Comparison of ENCODE assay signal across 12 cellular contexts in genomic region chr2:1509271-1509995, GRCh38.
A peak's percentile ranks its signal among the peaks of the same experiment; 100 is the strongest.
DNase-seq lines count a peak whose midpoint lies in the region; ATAC-seq and TF ChIP-seq lines count a peak whose summit lies in the region.
"Had no signal": no experiment of that assay in that cellular context is flagged by ENCODE, and none has a peak within 500 bp of the region (broad histone marks: within the 10 kb centered on the region; RNA-seq: fewer than 3 reads in every experiment).

No MANE protein-coding gene starts in this region.

- intact Hi-C loops in activated CD4-positive, alpha-beta memory T cell treated with anti-CD3 and anti-CD28 coated beads for 36 hours (cut with micrococcal nuclease), result no loop called here
- intact Hi-C loops in spleen (cut with DNase I; ENCODE audit: low total_unique reads), result no loop called here

- peaks cover 1% of the 10 kb centered on the region for H3K9me3 Mint-ChIP-seq in activated CD4-positive, alpha-beta memory T cell treated with anti-CD3 and anti-CD28 coated beads for 36 hours

- TF ChIP-seq POLR2A in gastroesophageal sphincter (IDR thresholded peaks at IDR 0.05) (no peak), spleen (IDR thresholded peaks at IDR 0.05) (no peak)

- peak; percentile 40 for DNase-seq in activated CD8-positive, alpha-beta memory T cell treated with anti-CD3 and anti-CD28 coated beads for 24 hours
- DNase-seq in activated CD8-positive, alpha-beta memory T cell treated with anti-CD3 and anti-CD28 coated beads, Interleukin-2, amount 50 U/mL, for 48 hours, result no peak
- DNase-seq in activated CD4-positive, alpha-beta memory T cell treated with anti-CD3 and anti-CD28 coated beads for 36 hours, result peak; percentile 25
- no peak for DNase-seq in spleen
- DNase-seq in ureter (ENCODE audit: low spot score), result no peak
- no peak for DNase-seq in H7
- DNase-seq: DMS53; hippocampal formation; stimulated activated CD4-positive, alpha-beta T cell treated with anti-CD3 and anti-CD28 coated beads, Interleukin-12 subunit alpha, Interleukin-12 subunit beta, amount 100 ng/mL, for 4 hours had no signal

- no peaks in the 10 kb centered on the region for H3K36me3 ChIP-seq in gastroesophageal sphincter
- peaks cover 0 to 16% (median 0%) of the 10 kb centered on the region in 6 donors for H3K36me3 ChIP-seq in spleen
- no peaks in the 10 kb centered on the region for H3K36me3 ChIP-seq in H7 (replicated peaks; ENCODE audit: control insufficient read depth, insufficient read depth, low read length)
- H3K36me3 ChIP-seq: uterus had no signal

- H3K36me3 Mint-ChIP-seq in activated CD4-positive, alpha-beta memory T cell treated with anti-CD3 and anti-CD28 coated beads for 36 hours, result no peaks in the 10 kb centered on the region

- H3K4me1 ChIP-seq in gastroesophageal sphincter (no peaks in the 10 kb centered on the region), spleen (peaks cover 0 to 15% (median 1%) of the 10 kb centered on the region in 6 donors)
- H3K4me1 ChIP-seq: uterus had no signal

- no peak for TF ChIP-seq CTCF in gastroesophageal sphincter (IDR thresholded peaks at IDR 0.05)
- TF ChIP-seq CTCF in spleen (IDR thresholded peaks at IDR 0.05 in 8 of 11, conservative IDR thresholded peaks at IDR 0.05 in 3 of 11), result no peak

- H3K4me3 Mint-ChIP-seq in activated CD4-positive, alpha-beta memory T cell treated with anti-CD3 and anti-CD28 coated beads for 36 hours, result no peak overlapping the region

- H3K27me3 ChIP-seq in gastroesophageal sphincter (peaks cover 38% of the 10 kb centered on the region), spleen (replicated peaks in 1 of 7) (peaks cover 0 to 11% (median 0%) of the 10 kb centered on the region in 7 donors), H7 (ENCODE audit: control insufficient read depth, insufficient read depth, low read length) (no peaks in the 10 kb centered on the region)
- H3K27me3 ChIP-seq: uterus had no signal

- peaks cover 24% of the 10 kb centered on the region for H3K4me1 Mint-ChIP-seq in activated CD4-positive, alpha-beta memory T cell treated with anti-CD3 and anti-CD28 coated beads for 36 hours (ENCODE audit: low read depth)

- H3K9me3 ChIP-seq in gastroesophageal sphincter (no peaks in the 10 kb centered on the region), spleen (no peaks in the 10 kb centered on the region)
- H3K9me3 ChIP-seq: uterus had no signal

- POLR2A ChIA-PET in activated CD4-positive, alpha-beta memory T cell treated with anti-CD3 and anti-CD28 coated beads for 36 hours (lab: Charles Lee), result no interaction called here

- H3K27ac Mint-ChIP-seq in activated CD4-positive, alpha-beta memory T cell treated with anti-CD3 and anti-CD28 coated beads for 36 hours, result peak overlapping the region; percentile 71

- CTCF ChIA-PET in activated CD4-positive, alpha-beta memory T cell treated with anti-CD3 and anti-CD28 coated beads for 36 hours (lab: Charles Lee), result no interaction called here

- whole genome bisulfite sequencing in gastroesophageal sphincter (ENCODE audit: low coverage in 1 of 2), 2 donors, result 45 to 63% methylated on average over 3 to 5 of the region's 5 CpGs
- WGBS in spleen, 5 donors, result 50 to 60% (median 53%) methylated on average over 5 of the region's 5 CpGs

- no peak overlapping the region for H3K4me3 ChIP-seq in gastroesophageal sphincter
- no peak overlapping the region for H3K4me3 ChIP-seq in spleen
- H3K4me3 ChIP-seq in H7 (ENCODE audit: insufficient read depth, low read depth, low read length), result no peak overlapping the region
- H3K4me3 ChIP-seq: uterus had no signal

- H3K27me3 Mint-ChIP-seq in activated CD4-positive, alpha-beta memory T cell treated with anti-CD3 and anti-CD28 coated beads for 36 hours, result peaks cover 4% of the 10 kb centered on the region

- TF ChIP-seq EP300 in gastroesophageal sphincter (IDR thresholded peaks at IDR 0.05), result no peak

- H3K27ac ChIP-seq in gastroesophageal sphincter (peak overlapping the region in 2 of 4 donors; percentile 26 to 37), spleen (peak overlapping the region; percentile 45 to 87 (median 78))
- H3K27ac ChIP-seq: uterus had no signal

- ATAC-seq in gastroesophageal sphincter (peak; percentile 76), GM21619 (IDR thresholded peaks at IDR 0.05; ENCODE audit: unreplicated experiment) (no peak)

Comparison
In these comparisons a context has a peak if more than half of its experiments do, and no peak if none do; other contexts are left out.
1. DNase-seq: peak in activated CD8-positive, alpha-beta memory T cell treated with anti-CD3 and anti-CD28 coated beads for 24 hours (single experiment) and activated CD4-positive, alpha-beta memory T cell treated with anti-CD3 and anti-CD28 coated beads for 36 hours (single experiment); none in activated CD8-positive, alpha-beta memory T cell treated with anti-CD3 and anti-CD28 coated beads, Interleukin-2, amount 50 U/mL, for 48 hours (single experiment), spleen (single experiment), ureter (single experiment) and H7 (single experiment).